14 cellular contexts compared by ENCODE assay signal in genomic region chr16:24875466-24875865, GRCh38. TPM values are rescaled to one million over a fixed set of nuclear protein-coding genes. Genes with fewer than 3 reads are reported as not detected.
DNase-seq lines count a peak whose midpoint lies in the region; TF ChIP-seq lines count a peak whose summit lies in the region.
"Had no signal": no experiment of that assay in that cellular context is flagged by ENCODE, and none has a peak within 500 bp of the region (broad histone marks: within the 10 kb centered on the region; RNA-seq: fewer than 3 reads in every experiment).

No MANE protein-coding gene starts in this region.

- no peak overlapping the region for H3K4me3 ChIP-seq in coronary artery
- H3K4me3 ChIP-seq: BLaER1, GM23248, HAP-1 had no signal

- H3K27ac ChIP-seq in coronary artery: no peak overlapping the region
- H3K27ac ChIP-seq: BLaER1, GM23248 had no signal

- peak; percentile 6 for DNase-seq in activated CD8-positive, alpha-beta memory T cell treated with anti-CD3 and anti-CD28 coated beads, Interleukin-2, amount 50 U/mL, for 48 hours
- DNase-seq in activated CD8-positive, alpha-beta memory T cell treated with anti-CD3 and anti-CD28 coated beads for 24 hours: no peak
- DNase-seq in NCI-H524 treated with DMSO at 0.1 percent for 48 hours (lab: John Stamatoyannopoulos, UW): peak; percentile 84
- DNase-seq in coronary artery (ENCODE audit: low spot score): peak; percentile 58
- no peak for DNase-seq in NCI-H1048 (lab: John Stamatoyannopoulos, UW)
- no peak for DNase-seq in occipital lobe (lab: John Stamatoyannopoulos, UW)
- DNase-seq in NCI-H1092 treated with DMSO at 0.1 percent for 48 hours (lab: John Stamatoyannopoulos, UW): no peak
- DNase-seq: 8988T; Calu3; CD4-positive, alpha-beta memory T cell; GM23248 had no signal

- no peak for TF ChIP-seq CTCF in coronary artery (IDR thresholded peaks at IDR 0.05)

RNA-seq across cellular contexts. Expression of gene SLC5A11, which starts 29.7 kb away (rescaled TPM):
- total RNA-seq in occipital lobe: not detected
- total RNA-seq: A673, Calu3, GM23248 had no signal

Comparison
In these comparisons a context has a peak if more than half of its experiments do, and no peak if none do; other contexts are left out.
1. DNase-seq: peak in activated CD8-positive, alpha-beta memory T cell treated with anti-CD3 and anti-CD28 coated beads, Interleukin-2, amount 50 U/mL, for 48 hours (single experiment), NCI-H524 treated with DMSO at 0.1 percent for 48 hours (single experiment) and coronary artery (single experiment); none in activated CD8-positive, alpha-beta memory T cell treated with anti-CD3 and anti-CD28 coated beads for 24 hours (single experiment), NCI-H1048 (single experiment), occipital lobe (single experiment) and NCI-H1092 treated with DMSO at 0.1 percent for 48 hours (single experiment).